1 cellular context compared by ENCODE assay signal in the genomic region with DNA sequence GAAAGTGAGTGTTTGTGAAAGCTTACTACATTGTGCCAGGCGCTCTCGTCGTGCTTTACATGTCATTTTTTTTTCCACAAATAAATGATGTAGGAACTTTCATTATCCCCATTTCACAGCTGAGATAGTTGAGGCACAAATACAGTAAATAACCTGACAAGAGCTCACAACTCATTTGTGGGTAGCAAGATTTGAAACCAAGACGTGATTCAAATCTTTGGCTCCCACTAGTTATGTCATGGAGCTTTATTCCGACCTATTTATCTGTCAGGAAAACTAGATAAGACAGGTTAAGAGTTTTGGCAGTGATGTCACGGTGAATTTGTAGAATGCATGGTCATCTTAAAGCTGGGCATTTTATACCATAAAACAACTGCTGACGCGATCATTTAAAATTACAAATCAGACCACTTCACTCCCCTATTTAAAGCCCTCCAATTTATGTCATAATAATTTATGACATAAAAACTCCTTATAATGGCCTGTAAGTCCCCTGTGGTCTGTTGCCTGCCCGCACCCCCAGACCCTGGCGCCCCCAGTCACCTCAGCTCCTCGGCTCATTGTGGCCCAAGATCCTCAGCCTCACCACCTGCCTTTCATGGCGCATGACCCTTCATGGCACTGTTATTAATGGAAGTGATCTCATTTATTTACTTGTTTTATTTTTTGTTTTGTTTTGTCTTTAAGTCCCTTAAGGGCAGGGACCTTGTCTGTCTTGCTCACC.
TF ChIP-seq lines count a peak whose summit lies in the region.

No MANE protein-coding gene starts in this region.

TF ChIP-seq in K562, 482 proteins besides CTCF, POLR2A, EP300 and RAD21 (continued from another document):
- TF ChIP-seq, protein P1, sequence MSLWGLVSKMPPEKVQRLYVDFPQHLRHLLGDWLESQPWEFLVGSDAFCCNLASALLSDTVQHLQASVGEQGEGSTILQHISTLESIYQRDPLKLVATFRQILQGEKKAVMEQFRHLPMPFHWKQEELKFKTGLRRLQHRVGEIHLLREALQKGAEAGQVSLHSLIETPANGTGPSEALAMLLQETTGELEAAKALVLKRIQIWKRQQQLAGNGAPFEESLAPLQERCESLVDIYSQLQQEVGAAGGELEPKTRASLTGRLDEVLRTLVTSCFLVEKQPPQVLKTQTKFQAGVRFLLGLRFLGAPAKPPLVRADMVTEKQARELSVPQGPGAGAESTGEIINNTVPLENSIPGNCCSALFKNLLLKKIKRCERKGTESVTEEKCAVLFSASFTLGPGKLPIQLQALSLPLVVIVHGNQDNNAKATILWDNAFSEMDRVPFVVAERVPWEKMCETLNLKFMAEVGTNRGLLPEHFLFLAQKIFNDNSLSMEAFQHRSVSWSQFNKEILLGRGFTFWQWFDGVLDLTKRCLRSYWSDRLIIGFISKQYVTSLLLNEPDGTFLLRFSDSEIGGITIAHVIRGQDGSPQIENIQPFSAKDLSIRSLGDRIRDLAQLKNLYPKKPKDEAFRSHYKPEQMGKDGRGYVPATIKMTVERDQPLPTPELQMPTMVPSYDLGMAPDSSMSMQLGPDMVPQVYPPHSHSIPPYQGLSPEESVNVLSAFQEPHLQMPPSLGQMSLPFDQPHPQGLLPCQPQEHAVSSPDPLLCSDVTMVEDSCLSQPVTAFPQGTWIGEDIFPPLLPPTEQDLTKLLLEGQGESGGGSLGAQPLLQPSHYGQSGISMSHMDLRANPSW (CRISPR knock-in tag; IDR thresholded peaks at IDR 0.05) = no peak
- TF ChIP-seq CHD1 (IDR thresholded peaks at IDR 0.05; ENCODE audit: low read length) = no peak
- no peak for TF ChIP-seq SIRT6 (IDR thresholded peaks at IDR 0.05; ENCODE audit: low read depth, low read length)
- no peak for TF ChIP-seq MCM3 (IDR thresholded peaks at IDR 0.05)
- no peak for TF ChIP-seq XRCC3 (IDR thresholded peaks at IDR 0.05)
- no peak for TF ChIP-seq NFYB (IDR thresholded peaks at IDR 0.05; ENCODE audit: extremely low read depth, insufficient read length)
- no peak for TF ChIP-seq KDM2B (CRISPR knock-in tag; IDR thresholded peaks at IDR 0.05)
- TF ChIP-seq, protein P2, sequence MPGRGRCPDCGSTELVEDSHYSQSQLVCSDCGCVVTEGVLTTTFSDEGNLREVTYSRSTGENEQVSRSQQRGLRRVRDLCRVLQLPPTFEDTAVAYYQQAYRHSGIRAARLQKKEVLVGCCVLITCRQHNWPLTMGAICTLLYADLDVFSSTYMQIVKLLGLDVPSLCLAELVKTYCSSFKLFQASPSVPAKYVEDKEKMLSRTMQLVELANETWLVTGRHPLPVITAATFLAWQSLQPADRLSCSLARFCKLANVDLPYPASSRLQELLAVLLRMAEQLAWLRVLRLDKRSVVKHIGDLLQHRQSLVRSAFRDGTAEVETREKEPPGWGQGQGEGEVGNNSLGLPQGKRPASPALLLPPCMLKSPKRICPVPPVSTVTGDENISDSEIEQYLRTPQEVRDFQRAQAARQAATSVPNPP (IDR thresholded peaks at IDR 0.05; ENCODE audit: borderline replicate concordance, insufficient read depth, insufficient read length) = no peak
- peak; percentile 84 for TF ChIP-seq MAFG (tag; conservative IDR thresholded peaks at IDR 0.05)
- TF ChIP-seq ARNT (IDR thresholded peaks at IDR 0.05) = no peak; a peak in 1 of 4 replicates
- TF ChIP-seq MYBL2 (IDR thresholded peaks at IDR 0.05; ENCODE audit: low read depth) = peak; percentile 4; the same call in 1 of the 2 replicates
- TF ChIP-seq MYBL2 (CRISPR knock-in tag; IDR thresholded peaks at IDR 0.05; ENCODE audit: borderline replicate concordance) = no peak
- TF ChIP-seq ZBTB8A (IDR thresholded peaks at IDR 0.05; ENCODE audit: partially characterized antibody) = no peak
